Comparison of ENCODE assay signal across 2 cellular contexts in the genomic region with DNA sequence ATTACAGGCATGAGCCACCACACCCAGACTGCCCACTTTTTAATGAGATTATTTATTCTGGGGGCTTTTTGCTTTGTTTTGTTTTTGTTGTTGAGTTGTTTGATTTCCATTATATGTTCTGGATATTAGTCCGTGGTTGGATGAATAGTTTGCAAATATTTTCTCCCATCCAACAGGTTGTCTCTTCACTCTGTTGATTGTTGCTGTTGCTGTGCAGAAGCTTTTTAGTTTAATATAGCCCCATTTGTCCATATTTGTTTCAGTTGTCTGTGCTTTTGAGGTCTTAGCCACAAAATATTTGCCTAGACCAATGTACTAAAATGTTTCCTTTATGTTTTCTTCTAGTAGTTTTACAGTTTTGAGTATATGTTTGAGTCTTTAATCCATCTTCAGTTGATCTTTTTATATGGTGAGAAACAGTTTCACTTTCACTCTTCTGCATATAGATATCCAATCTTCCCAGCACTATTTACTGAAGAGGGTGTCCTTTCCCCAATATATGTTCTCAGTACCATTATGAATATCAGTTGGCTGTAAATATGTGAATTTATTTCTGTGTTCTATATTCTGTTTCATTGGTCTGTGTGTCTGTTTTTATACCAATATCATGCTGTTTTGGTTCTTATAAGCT.
TF ChIP-seq lines count a peak whose summit lies in the region.

No MANE protein-coding gene starts in this region.

TF ChIP-seq in SK-N-SH, 30 proteins besides CTCF, POLR2A, EP300 and RAD21 (continued from another document):
- TF ChIP-seq FOSL2 (IDR thresholded peaks at IDR 0.05; ENCODE audit: borderline replicate concordance, low read depth) = no peak
- TF ChIP-seq, protein P1, sequence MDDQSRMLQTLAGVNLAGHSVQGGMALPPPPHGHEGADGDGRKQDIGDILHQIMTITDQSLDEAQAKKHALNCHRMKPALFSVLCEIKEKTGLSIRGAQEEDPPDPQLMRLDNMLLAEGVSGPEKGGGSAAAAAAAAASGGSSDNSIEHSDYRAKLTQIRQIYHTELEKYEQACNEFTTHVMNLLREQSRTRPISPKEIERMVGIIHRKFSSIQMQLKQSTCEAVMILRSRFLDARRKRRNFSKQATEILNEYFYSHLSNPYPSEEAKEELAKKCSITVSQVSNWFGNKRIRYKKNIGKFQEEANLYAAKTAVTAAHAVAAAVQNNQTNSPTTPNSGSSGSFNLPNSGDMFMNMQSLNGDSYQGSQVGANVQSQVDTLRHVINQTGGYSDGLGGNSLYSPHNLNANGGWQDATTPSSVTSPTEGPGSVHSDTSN (IDR thresholded peaks at IDR 0.05) = no peak
- TF ChIP-seq RCOR1 (IDR thresholded peaks at IDR 0.05; ENCODE audit: low read length) = no peak
- TF ChIP-seq GATA2 (CRISPR knock-in tag; IDR thresholded peaks at IDR 0.05) = no peak
- TF ChIP-seq, protein P2, sequence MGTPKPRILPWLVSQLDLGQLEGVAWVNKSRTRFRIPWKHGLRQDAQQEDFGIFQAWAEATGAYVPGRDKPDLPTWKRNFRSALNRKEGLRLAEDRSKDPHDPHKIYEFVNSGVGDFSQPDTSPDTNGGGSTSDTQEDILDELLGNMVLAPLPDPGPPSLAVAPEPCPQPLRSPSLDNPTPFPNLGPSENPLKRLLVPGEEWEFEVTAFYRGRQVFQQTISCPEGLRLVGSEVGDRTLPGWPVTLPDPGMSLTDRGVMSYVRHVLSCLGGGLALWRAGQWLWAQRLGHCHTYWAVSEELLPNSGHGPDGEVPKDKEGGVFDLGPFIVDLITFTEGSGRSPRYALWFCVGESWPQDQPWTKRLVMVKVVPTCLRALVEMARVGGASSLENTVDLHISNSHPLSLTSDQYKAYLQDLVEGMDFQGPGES (IDR thresholded peaks at IDR 0.05; ENCODE audit: low read depth, low read length) = no peak
- TF ChIP-seq SIN3A (IDR thresholded peaks at IDR 0.05; ENCODE audit: borderline replicate concordance, low read depth, low read length) = no peak

TF ChIP-seq in SK-N-SH treated with all-trans-retinoic acid at 6 μM for 48 hours, 23 proteins besides CTCF, POLR2A, EP300 and RAD21 (continued from another document):
- TF ChIP-seq, protein P3, sequence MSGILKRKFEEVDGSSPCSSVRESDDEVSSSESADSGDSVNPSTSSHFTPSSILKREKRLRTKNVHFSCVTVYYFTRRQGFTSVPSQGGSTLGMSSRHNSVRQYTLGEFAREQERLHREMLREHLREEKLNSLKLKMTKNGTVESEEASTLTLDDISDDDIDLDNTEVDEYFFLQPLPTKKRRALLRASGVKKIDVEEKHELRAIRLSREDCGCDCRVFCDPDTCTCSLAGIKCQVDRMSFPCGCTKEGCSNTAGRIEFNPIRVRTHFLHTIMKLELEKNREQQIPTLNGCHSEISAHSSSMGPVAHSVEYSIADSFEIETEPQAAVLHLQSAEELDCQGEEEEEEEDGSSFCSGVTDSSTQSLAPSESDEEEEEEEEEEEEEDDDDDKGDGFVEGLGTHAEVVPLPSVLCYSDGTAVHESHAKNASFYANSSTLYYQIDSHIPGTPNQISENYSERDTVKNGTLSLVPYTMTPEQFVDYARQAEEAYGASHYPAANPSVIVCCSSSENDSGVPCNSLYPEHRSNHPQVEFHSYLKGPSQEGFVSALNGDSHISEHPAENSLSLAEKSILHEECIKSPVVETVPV (CRISPR knock-in tag; IDR thresholded peaks at IDR 0.05) = no peak
- TF ChIP-seq, protein P4, sequence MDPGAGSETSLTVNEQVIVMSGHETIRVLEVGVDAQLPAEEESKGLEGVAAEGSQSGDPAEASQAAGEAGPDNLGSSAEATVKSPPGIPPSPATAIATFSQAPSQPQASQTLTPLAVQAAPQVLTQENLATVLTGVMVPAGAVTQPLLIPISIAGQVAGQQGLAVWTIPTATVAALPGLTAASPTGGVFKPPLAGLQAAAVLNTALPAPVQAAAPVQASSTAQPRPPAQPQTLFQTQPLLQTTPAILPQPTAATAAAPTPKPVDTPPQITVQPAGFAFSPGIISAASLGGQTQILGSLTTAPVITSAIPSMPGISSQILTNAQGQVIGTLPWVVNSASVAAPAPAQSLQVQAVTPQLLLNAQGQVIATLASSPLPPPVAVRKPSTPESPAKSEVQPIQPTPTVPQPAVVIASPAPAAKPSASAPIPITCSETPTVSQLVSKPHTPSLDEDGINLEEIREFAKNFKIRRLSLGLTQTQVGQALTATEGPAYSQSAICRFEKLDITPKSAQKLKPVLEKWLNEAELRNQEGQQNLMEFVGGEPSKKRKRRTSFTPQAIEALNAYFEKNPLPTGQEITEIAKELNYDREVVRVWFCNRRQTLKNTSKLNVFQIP (CRISPR knock-in tag; IDR thresholded peaks at IDR 0.05; ENCODE audit: borderline replicate concordance, low read depth) = no peak
- TF ChIP-seq ARNTL (CRISPR knock-in tag; IDR thresholded peaks at IDR 0.05; ENCODE audit: borderline replicate concordance, low read depth) (no peak), RARB (CRISPR knock-in tag; IDR thresholded peaks at IDR 0.05) (no peak), TCF4 (CRISPR knock-in tag; IDR thresholded peaks at IDR 0.05; ENCODE audit: borderline replicate concordance) (no peak), OSR1 (CRISPR knock-in tag; IDR thresholded peaks at IDR 0.05) (no peak), ZFP3 (CRISPR knock-in tag; IDR thresholded peaks at IDR 0.05) (no peak), ZC3H10 (CRISPR knock-in tag; IDR thresholded peaks at IDR 0.05) (no peak), BACH2 (CRISPR knock-in tag; IDR thresholded peaks at IDR 0.05; ENCODE audit: borderline replicate concordance) (no peak), SNAI2 (CRISPR knock-in tag; IDR thresholded peaks at IDR 0.05) (no peak), PPARA (CRISPR knock-in tag; IDR thresholded peaks at IDR 0.05; ENCODE audit: borderline replicate concordance) (no peak), ZFP30 (CRISPR knock-in tag; IDR thresholded peaks at IDR 0.05) (no peak)
- TF ChIP-seq, protein P5, sequence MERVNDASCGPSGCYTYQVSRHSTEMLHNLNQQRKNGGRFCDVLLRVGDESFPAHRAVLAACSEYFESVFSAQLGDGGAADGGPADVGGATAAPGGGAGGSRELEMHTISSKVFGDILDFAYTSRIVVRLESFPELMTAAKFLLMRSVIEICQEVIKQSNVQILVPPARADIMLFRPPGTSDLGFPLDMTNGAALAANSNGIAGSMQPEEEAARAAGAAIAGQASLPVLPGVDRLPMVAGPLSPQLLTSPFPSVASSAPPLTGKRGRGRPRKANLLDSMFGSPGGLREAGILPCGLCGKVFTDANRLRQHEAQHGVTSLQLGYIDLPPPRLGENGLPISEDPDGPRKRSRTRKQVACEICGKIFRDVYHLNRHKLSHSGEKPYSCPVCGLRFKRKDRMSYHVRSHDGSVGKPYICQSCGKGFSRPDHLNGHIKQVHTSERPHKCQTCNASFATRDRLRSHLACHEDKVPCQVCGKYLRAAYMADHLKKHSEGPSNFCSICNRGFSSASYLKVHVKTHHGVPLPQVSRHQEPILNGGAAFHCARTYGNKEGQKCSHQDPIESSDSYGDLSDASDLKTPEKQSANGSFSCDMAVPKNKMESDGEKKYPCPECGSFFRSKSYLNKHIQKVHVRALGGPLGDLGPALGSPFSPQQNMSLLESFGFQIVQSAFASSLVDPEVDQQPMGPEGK (CRISPR knock-in tag; IDR thresholded peaks at IDR 0.05; ENCODE audit: borderline replicate concordance) = no peak
